ENCODE assay signal across 1 cellular context in the genomic region with DNA sequence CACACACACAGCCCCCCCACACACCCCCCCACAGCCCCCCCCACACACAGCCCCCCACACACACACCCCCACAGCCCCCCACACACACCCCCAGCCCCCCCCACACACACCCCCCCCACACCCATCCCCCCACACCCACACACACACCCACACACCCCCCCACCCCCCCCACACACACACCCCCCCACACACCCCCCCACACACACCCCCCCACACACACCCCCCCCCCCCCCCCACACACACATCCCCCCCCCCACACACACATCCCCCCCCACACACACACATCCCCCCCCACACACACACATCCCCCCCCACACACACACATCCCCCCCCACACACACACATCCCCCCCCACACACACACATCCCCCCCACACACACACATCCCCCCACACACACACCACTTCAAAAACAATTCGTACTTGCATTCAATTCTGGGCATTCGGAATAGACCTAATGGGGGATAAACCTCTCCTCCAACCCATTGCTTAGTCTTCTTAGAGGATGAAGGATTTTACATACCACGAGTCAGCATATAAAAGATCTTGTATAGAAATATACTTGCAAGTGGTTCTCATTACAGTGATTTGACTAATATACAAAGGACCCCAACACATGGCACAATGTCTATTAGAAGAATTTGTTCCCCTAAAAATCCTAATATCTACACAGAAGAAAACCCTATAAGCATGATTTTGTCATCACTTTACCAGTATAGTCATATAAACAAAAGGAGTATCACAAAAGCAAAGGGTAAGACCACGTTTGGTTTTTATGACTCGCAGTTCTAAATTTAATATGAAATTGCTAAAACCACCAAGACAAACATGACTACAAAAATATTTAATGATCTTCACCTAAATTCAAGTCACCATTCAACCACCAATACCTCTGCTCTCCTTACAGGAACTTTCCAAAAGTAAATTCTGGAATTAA.
TF ChIP-seq lines count a peak whose summit lies in the region.

No MANE protein-coding gene starts in this region.

TF ChIP-seq in GM12878, 131 proteins besides CTCF, POLR2A, EP300 and RAD21:
- TF ChIP-seq ATF7 (IDR thresholded peaks at IDR 0.05; ENCODE audit: low read depth): no peak
